Comparison of ENCODE assay signal across 35 cellular contexts in genomic region chr16:1859650-1860049, GRCh38. TPM values are rescaled to one million over a fixed set of nuclear protein-coding genes. Genes with fewer than 3 reads are reported as not detected.
A peak's percentile ranks its signal among the peaks of the same experiment; 100 is the strongest.
DNase-seq lines count a peak whose midpoint lies in the region; ATAC-seq and TF ChIP-seq lines count a peak whose summit lies in the region.
"Had no signal": no experiment of that assay in that cellular context is flagged by ENCODE, and none has a peak within 500 bp of the region (broad histone marks: within the 10 kb centered on the region; RNA-seq: fewer than 3 reads in every experiment).

No MANE protein-coding gene starts in this region.

- H3K56ac ChIP-seq in H9 (ENCODE audit: insufficient read length, low read depth, low read length), result no peak overlapping the region

- no peak overlapping the region for H2BK120ac ChIP-seq in H9 (ENCODE audit: low read depth, low read length, poor library complexity, severe bottlenecking)

- no peak overlapping the region for H2BK12ac ChIP-seq in H9 (ENCODE audit: insufficient read length, low read depth, low read length)

- H4K20me1 ChIP-seq in H9 (ENCODE audit: control insufficient read depth, insufficient read depth, insufficient read length), result no peaks in the 10 kb centered on the region

- H3K9me3 Mint-ChIP-seq in H9 (no peaks in the 10 kb centered on the region), chondrocyte (ENCODE audit: low read depth) (no peaks in the 10 kb centered on the region)
- H3K9me3 Mint-ChIP-seq: activated CD8-positive, alpha-beta T cell treated with anti-CD3 and anti-CD28 coated beads for 36 hours; activated T-helper 1 cell treated with anti-CD3 and anti-CD28 coated beads, Interleukin-12 subunit alpha, Interleukin-12 subunit beta, Interleukin-2, Interleukin-4 antibody, amounts not matched to agents 30 ng/mL and 10 ng/mL and 1 ng/mL, durations not matched to agents 14 hours and 24 hours and 36 hours; natural killer cell treated with Interleukin-12 subunit alpha and Interleukin-12 subunit beta and Interleukin-15 and Interleukin-18, amount 100 ng/mL, for 72 hours; stimulated activated naive B cell treated with anti-CD40 and anti-IgM and Interleukin-4, amounts not matched to agents 10 μg/mL and 1 μg/mL and 100 μg/mL, for 72 hours had no signal

- H3K27ac Mint-ChIP-seq in H9 (no peak overlapping the region), chondrocyte (ENCODE audit: unreplicated experiment) (peak overlapping the region; percentile 5)
- H3K27ac Mint-ChIP-seq: activated CD8-positive, alpha-beta T cell treated with anti-CD3 and anti-CD28 coated beads for 36 hours; activated T-helper 1 cell treated with anti-CD3 and anti-CD28 coated beads, Interleukin-12 subunit alpha, Interleukin-12 subunit beta, Interleukin-2, Interleukin-4 antibody, amounts not matched to agents 30 ng/mL and 10 ng/mL and 1 ng/mL, durations not matched to agents 14 hours and 24 hours and 36 hours; CD14-positive monocyte; natural killer cell treated with Interleukin-12 subunit alpha and Interleukin-12 subunit beta and Interleukin-15 and Interleukin-18, amount 100 ng/mL, for 72 hours; stimulated activated naive B cell treated with anti-CD40 and anti-IgM and Interleukin-4, amounts not matched to agents 10 μg/mL and 1 μg/mL and 100 μg/mL, for 72 hours had no signal

- no peak overlapping the region for H2BK15ac ChIP-seq in H9 (ENCODE audit: low read depth, low read length)

- peak; percentile 33 for DNase-seq in DMS 273 (lab: John Stamatoyannopoulos, UW; ENCODE audit: unreplicated experiment)
- DNase-seq in DMS 273 treated with DMSO at 0.1 percent for 48 hours (lab: John Stamatoyannopoulos, UW), result no peak
- DNase-seq in H9, result peak; percentile 48
- no peak for DNase-seq in chondrocyte (ENCODE audit: low spot score)
- no peak for DNase-seq in omental fat pad (ENCODE audit: low spot score)
- no peak for DNase-seq in caudate nucleus (lab: John Stamatoyannopoulos, UW)
- no peak for DNase-seq in NCI-H82 (lab: John Stamatoyannopoulos, UW)
- DNase-seq: activated CD4-positive, alpha-beta T cell treated with anti-CD3 and anti-CD28 coated beads for 1 hour; activated CD8-positive, alpha-beta memory T cell treated with anti-CD3 and anti-CD28 coated beads, Interleukin-2, amount 50 U/mL, for 48 hours; activated CD8-positive, alpha-beta T cell treated with anti-CD3 and anti-CD28 coated beads for 36 hours; activated naive CD4-positive, alpha-beta T cell treated with Interleukin-2 at 50 U/mL for 16 hours; central memory CD4-positive, alpha-beta T cell; dermis blood vessel endothelial cell; esophagus squamous epithelium; foreskin keratinocyte; kidney; MV-4-11; NCI-H1436 treated with DMSO at 0.1 percent for 48 hours; NCI-H2171; NCI-H510A; SHP77; stimulated activated naive B cell treated with anti-CD40 and anti-IgM and Interleukin-4, amounts not matched to agents 10 μg/mL and 1 μg/mL and 100 μg/mL, for 72 hours had no signal

- H3K23ac ChIP-seq in H9 (ENCODE audit: insufficient read length, low read depth, low read length), result no peak overlapping the region

- peaks cover 74% of the 10 kb centered on the region for H3K27me3 Mint-ChIP-seq in H9 (ENCODE audit: low read depth)
- H3K27me3 Mint-ChIP-seq in chondrocyte (ENCODE audit: low read depth), result no peaks in the 10 kb centered on the region

- no peaks in the 10 kb centered on the region for H3K4me1 ChIP-seq in H9 (ENCODE audit: insufficient read depth, low read length)
- H3K4me1 ChIP-seq: foreskin keratinocyte, HAP-1 had no signal

- H2BK20ac ChIP-seq in H9 (ENCODE audit: low read depth, low read length, poor library complexity, severe bottlenecking), result no peak overlapping the region

- no peaks in the 10 kb centered on the region for H3K79me2 ChIP-seq in H9 (ENCODE audit: insufficient read depth, low read length)

- H3K4me2 ChIP-seq in H9 (ENCODE audit: insufficient read depth, insufficient read length, low read length), result no peak overlapping the region
- H3K4me2 ChIP-seq: PC-9 had no signal

- H3K4ac ChIP-seq in H9 (ENCODE audit: low read depth, low read length), result no peak overlapping the region

- H3K18ac ChIP-seq in H9 (ENCODE audit: insufficient read length, low read depth, low read length), result no peak overlapping the region

- no peaks in the 10 kb centered on the region for H3K9me3 ChIP-seq in H9 (ENCODE audit: control insufficient read depth, low read depth, low read length)
- H3K9me3 ChIP-seq: esophagus squamous epithelium, HAP-1 had no signal

- no peak overlapping the region for H3K4me3 Mint-ChIP-seq in H9
- H3K4me3 Mint-ChIP-seq in chondrocyte (ENCODE audit: unreplicated experiment), result no peak overlapping the region
- H3K4me3 Mint-ChIP-seq: activated CD8-positive, alpha-beta T cell treated with anti-CD3 and anti-CD28 coated beads for 36 hours; activated T-helper 1 cell treated with anti-CD3 and anti-CD28 coated beads, Interleukin-12 subunit alpha, Interleukin-12 subunit beta, Interleukin-2, Interleukin-4 antibody, amounts not matched to agents 30 ng/mL and 10 ng/mL and 1 ng/mL, durations not matched to agents 14 hours and 24 hours and 36 hours; natural killer cell treated with Interleukin-12 subunit alpha and Interleukin-12 subunit beta and Interleukin-15 and Interleukin-18, amount 100 ng/mL, for 72 hours; stimulated activated naive B cell treated with anti-CD40 and anti-IgM and Interleukin-4, amounts not matched to agents 10 μg/mL and 1 μg/mL and 100 μg/mL, for 72 hours had no signal

- H3K23me2 ChIP-seq in H9 (ENCODE audit: insufficient read length, low read depth, low read length, poor library complexity, severe bottlenecking), result no peaks in the 10 kb centered on the region

- no peak overlapping the region for H3T11ph ChIP-seq in H9 (ENCODE audit: low read length)

- peak; percentile 58 for ATAC-seq in omental fat pad (ENCODE audit: low FRiP score)
- ATAC-seq in HG03175 (IDR thresholded peaks at IDR 0.05; ENCODE audit: unreplicated experiment), result no peak
- ATAC-seq: activated CD8-positive, alpha-beta T cell treated with anti-CD3 and anti-CD28 coated beads for 36 hours; foreskin keratinocyte; HepG2; natural killer cell treated with Interleukin-12 subunit alpha and Interleukin-12 subunit beta and Interleukin-15 and Interleukin-18, amount 100 ng/mL, for 72 hours; stimulated activated naive B cell treated with anti-CD40 and anti-IgM and Interleukin-4, amounts not matched to agents 10 μg/mL and 1 μg/mL and 100 μg/mL, for 72 hours had no signal

- WGBS in H9 (ENCODE audit: extremely low coverage, insufficient read length, low lambda C conversion rate), result no CpG with 5 or more reads among the region's 8 CpGs

- no peak overlapping the region for H4K91ac ChIP-seq in H9 (ENCODE audit: insufficient read length, low read depth, low read length)

- H3K14ac ChIP-seq in H9 (ENCODE audit: insufficient read depth, low read length), result no peak overlapping the region; the same call in 1 of the 2 replicates

- no peak for TF ChIP-seq CTCF in H9 (conservative IDR thresholded peaks at IDR 0.05)
- TF ChIP-seq CTCF in chondrocyte (IDR thresholded peaks at IDR 0.05), result no peak
- no peak for TF ChIP-seq CTCF in omental fat pad (IDR thresholded peaks at IDR 0.05)

- H3K27ac ChIP-seq in H9 (ENCODE audit: insufficient read length, low read depth, low read length), result no peak overlapping the region
- H3K27ac ChIP-seq in caudate nucleus (ENCODE audit: low read depth, low read length), result no peak overlapping the region
- H3K27ac ChIP-seq: 22Rv1, esophagus squamous epithelium, foreskin keratinocyte, PC-9 had no signal

- peaks cover 0 to 2% (median 0%) of the 10 kb centered on the region in 3 experiments; a peak in 1 of 7 replicates for H3K36me3 Mint-ChIP-seq in H9 (ENCODE audit: insufficient read depth in 1 of 3, low read depth in 3 of 3)
- H3K36me3 Mint-ChIP-seq in chondrocyte (ENCODE audit: low read depth), result no peaks in the 10 kb centered on the region
- H3K36me3 Mint-ChIP-seq: CD14-positive monocyte; natural killer cell treated with Interleukin-12 subunit alpha and Interleukin-12 subunit beta and Interleukin-15 and Interleukin-18, amount 100 ng/mL, for 72 hours; stimulated activated naive B cell treated with anti-CD40 and anti-IgM and Interleukin-4, amounts not matched to agents 10 μg/mL and 1 μg/mL and 100 μg/mL, for 72 hours had no signal

- no peaks in the 10 kb centered on the region for H3K79me1 ChIP-seq in H9 (ENCODE audit: insufficient read depth, low read depth, low read length, poor library complexity, severe bottlenecking)

- no peaks in the 10 kb centered on the region for H3K4me1 Mint-ChIP-seq in H9
- H3K4me1 Mint-ChIP-seq in chondrocyte (ENCODE audit: low read depth), result peaks cover 31% of the 10 kb centered on the region
- H3K4me1 Mint-ChIP-seq: CD14-positive monocyte; stimulated activated naive B cell treated with anti-CD40 and anti-IgM and Interleukin-4, amounts not matched to agents 10 μg/mL and 1 μg/mL and 100 μg/mL, for 72 hours had no signal

- no peak overlapping the region for H4K8ac ChIP-seq in H9 (replicated peaks; ENCODE audit: insufficient read length, low read depth, low read length)

- H2AFZ ChIP-seq in H9 (ENCODE audit: low read length), result no peak overlapping the region
- H2AFZ ChIP-seq: PC-9 had no signal

- H3K27me3 ChIP-seq in H9 (ENCODE audit: insufficient read depth, low read length), result no peaks in the 10 kb centered on the region

- no peak overlapping the region for H2BK5ac ChIP-seq in H9 (ENCODE audit: insufficient read length, low read length)

- no peak overlapping the region for H3K9ac ChIP-seq in H9 (ENCODE audit: extremely low read depth, insufficient read length, low read length)

- no peak overlapping the region for H4K5ac ChIP-seq in H9 (ENCODE audit: insufficient read length, low read depth, low read length)

- H2AK5ac ChIP-seq in H9 (ENCODE audit: insufficient read length, low read length), result no peak overlapping the region

RNA-seq across cellular contexts. Expression of gene MEIOB, which starts 12.3 kb away (rescaled TPM):
- total RNA-seq in H9 (2021), result 1.3 and 1.6 TPM in 2 replicates
- 1.1 to 1.3 TPM (median 1.2 TPM) in 3 replicates for total RNA-seq in chondrocyte
- 1 to 10 TPM in 1 of 4 donors, not detected in 3; 1.7 TPM for total RNA-seq in omental fat pad
- total RNA-seq: activated T-helper 1 cell treated with anti-CD3 and anti-CD28 coated beads, Interleukin-12 subunit alpha, Interleukin-12 subunit beta, Interleukin-2, Interleukin-4 antibody, amounts not matched to agents 30 ng/mL and 10 ng/mL and 1 ng/mL, durations not matched to agents 14 hours and 24 hours and 36 hours; Daoy; dermis blood vessel endothelial cell; HepG2; lung microvascular endothelial cell; natural killer cell treated with Interleukin-12 subunit alpha and Interleukin-12 subunit beta and Interleukin-15 and Interleukin-18, amount 100 ng/mL, for 72 hours; osteoblast; PC-9; T-helper 2 cell treated with Interferon-gamma antibody and Interleukin-4, amounts not matched to agents 100 ng/mL and 5 ng/mL, for 36 hours had no signal

RNA-seq across cellular contexts. Expression of gene FAHD1, which starts 32.6 kb away (rescaled TPM):
- total RNA-seq in H9 (2021), result 13.2 and 16.2 TPM in 2 replicates
- total RNA-seq in chondrocyte, result 25.8 to 27.1 TPM (median 25.9 TPM) in 3 replicates
- 10 to 100 TPM; 32.3 to 46.3 (median 34.1) TPM for total RNA-seq in omental fat pad

RNA-seq across cellular contexts. Expression of gene HAGH, which starts 33.0 kb away (rescaled TPM):
- total RNA-seq in H9 (2021) (30.0 and 31.0 TPM in 2 replicates), chondrocyte (46.5 to 56.7 TPM (median 55.1 TPM) in 3 replicates), omental fat pad (100 to 1,000 TPM in 1 of 4 donors, 10 to 100 TPM in 3; 69.8 to 130 (median 81.5) TPM)

RNA-seq across cellular contexts. Expression of gene HS3ST6, which starts 58.6 kb away (rescaled TPM):
- total RNA-seq in H9 (2021) (not detected in 2 replicates), chondrocyte (not detected in 3 replicates), omental fat pad (not detected)
- total RNA-seq: activated CD8-positive, alpha-beta T cell treated with anti-CD3 and anti-CD28 coated beads for 36 hours; activated T-helper 1 cell treated with anti-CD3 and anti-CD28 coated beads, Interleukin-12 subunit alpha, Interleukin-12 subunit beta, Interleukin-2, Interleukin-4 antibody, amounts not matched to agents 30 ng/mL and 10 ng/mL and 1 ng/mL, durations not matched to agents 14 hours and 24 hours and 36 hours; Daoy; dermis blood vessel endothelial cell; foreskin keratinocyte; HepG2; lung microvascular endothelial cell; mucosa of gallbladder; natural killer cell treated with Interleukin-12 subunit alpha and Interleukin-12 subunit beta and Interleukin-15 and Interleukin-18, amount 100 ng/mL, for 72 hours; osteoblast; PC-9; T-helper 2 cell treated with Interferon-gamma antibody and Interleukin-4, amounts not matched to agents 100 ng/mL and 5 ng/mL, for 36 hours had no signal

Comparison
In these comparisons a context has a peak if more than half of its experiments do, and no peak if none do; other contexts are left out.
1. DNase-seq: peak in DMS 273 (single experiment) and H9 (single experiment); none in DMS 273 treated with DMSO at 0.1 percent for 48 hours (single experiment), chondrocyte (single experiment), omental fat pad (single experiment), caudate nucleus (0 of 61) and NCI-H82 (single experiment).